Comparison of ENCODE assay signal across 20 cellular contexts in genomic region chr1:73310797-73311381, GRCh38.
"Had no signal": no experiment of that assay in that cellular context is flagged by ENCODE, and none has a peak within 500 bp of the region (broad histone marks: within the 10 kb centered on the region; RNA-seq: fewer than 3 reads in every experiment).

No MANE protein-coding gene starts in this region.

- H3K4me3 ChIP-seq: body of pancreas, SJCRH30 had no signal

- H3K4me3 Mint-ChIP-seq: activated CD8-positive, alpha-beta memory T cell treated with anti-CD3 and anti-CD28 coated beads, Interleukin-2, amount 10 ng/mL, durations not matched to agents 7 days and 5 days; activated naive CD4-positive, alpha-beta T cell treated with anti-CD3 and anti-CD28 coated beads, Interleukin-2, amount 50 U/mL, for 24 hours; activated T-cell treated with anti-CD3 and anti-CD28 coated beads, Interleukin-2, amount 50 U/mL, for 24 hours; activated T-helper 1 cell treated with anti-CD3 and anti-CD28 coated beads, Interleukin-12 subunit alpha, Interleukin-12 subunit beta, Interleukin-2, Interleukin-4 antibody, amounts not matched to agents 30 ng/mL and 10 ng/mL and 1 ng/mL, durations not matched to agents 14 hours and 24 hours and 36 hours; T-helper 1 cell treated with Interleukin-12 subunit alpha and Interleukin-12 subunit beta and Interleukin-4 antibody, amounts not matched to agents 30 μg/mL and 1 μg/mL, for 36 hours had no signal

- H3K9me3 ChIP-seq: body of pancreas, SJCRH30 had no signal

- H3K9ac ChIP-seq: KMS-11 had no signal

- DNase-seq: activated CD4-positive, alpha-beta T cell treated with anti-CD3 and anti-CD28 coated beads for 48 hours; activated CD4-positive, alpha-beta T cell treated with anti-CD3 and anti-CD28 coated beads, Interleukin-2, amount 50 U/mL, for 4 hours; activated CD4-positive, CD25-positive, alpha-beta regulatory T cell treated with anti-CD3 and anti-CD28 coated beads, Interleukin-2, amount 50 U/mL, for 72 hours; activated CD8-positive, alpha-beta memory T cell treated with anti-CD3 and anti-CD28 coated beads, Interleukin-2, amount 10 ng/mL, durations not matched to agents 7 days and 5 days; activated effector memory CD4-positive, alpha-beta T cell treated with Interleukin-2 at 50 U/mL for 16 hours; activated naive CD4-positive, alpha-beta T cell; activated T-cell treated with anti-CD3 and anti-CD28 coated beads, Interleukin-2, amount 50 U/mL, for 24 hours; aorta; body of pancreas; central memory CD4-positive, alpha-beta T cell; NCI-H1092; NCI-H1417; NCI-H1694 treated with DMSO at 0.1 percent for 48 hours; NCI-H2081; NCI-H510A treated with DMSO at 0.1 percent for 48 hours had no signal

- H3K4me1 ChIP-seq: body of pancreas, SJCRH30 had no signal

- H3K27ac ChIP-seq: body of pancreas, KMS-11, SJCRH30 had no signal

- H3K27ac Mint-ChIP-seq: activated CD8-positive, alpha-beta memory T cell treated with anti-CD3 and anti-CD28 coated beads, Interleukin-2, amount 10 ng/mL, durations not matched to agents 7 days and 5 days; activated naive CD4-positive, alpha-beta T cell treated with anti-CD3 and anti-CD28 coated beads, Interleukin-2, amount 50 U/mL, for 24 hours; activated T-cell treated with anti-CD3 and anti-CD28 coated beads, Interleukin-2, amount 50 U/mL, for 24 hours; activated T-helper 1 cell treated with anti-CD3 and anti-CD28 coated beads, Interleukin-12 subunit alpha, Interleukin-12 subunit beta, Interleukin-2, Interleukin-4 antibody, amounts not matched to agents 30 ng/mL and 10 ng/mL and 1 ng/mL, durations not matched to agents 14 hours and 24 hours and 36 hours; T-helper 1 cell treated with Interleukin-12 subunit alpha and Interleukin-12 subunit beta and Interleukin-4 antibody, amounts not matched to agents 30 μg/mL and 1 μg/mL, for 36 hours had no signal

- H3K4me1 Mint-ChIP-seq: activated CD8-positive, alpha-beta memory T cell treated with anti-CD3 and anti-CD28 coated beads, Interleukin-2, amount 10 ng/mL, durations not matched to agents 7 days and 5 days; activated naive CD4-positive, alpha-beta T cell treated with anti-CD3 and anti-CD28 coated beads, Interleukin-2, amount 50 U/mL, for 24 hours had no signal

- H3K27me3 ChIP-seq: body of pancreas had no signal

- H3K36me3 Mint-ChIP-seq: activated CD8-positive, alpha-beta memory T cell treated with anti-CD3 and anti-CD28 coated beads, Interleukin-2, amount 10 ng/mL, durations not matched to agents 7 days and 5 days; activated naive CD4-positive, alpha-beta T cell treated with anti-CD3 and anti-CD28 coated beads, Interleukin-2, amount 50 U/mL, for 24 hours had no signal

- H3K36me3 ChIP-seq: SJCRH30 had no signal

- H3K4me2 ChIP-seq: KMS-11 had no signal

- H3K27me3 Mint-ChIP-seq: activated CD8-positive, alpha-beta memory T cell treated with anti-CD3 and anti-CD28 coated beads, Interleukin-2, amount 10 ng/mL, durations not matched to agents 7 days and 5 days; activated naive CD4-positive, alpha-beta T cell treated with anti-CD3 and anti-CD28 coated beads, Interleukin-2, amount 50 U/mL, for 24 hours; activated T-cell treated with anti-CD3 and anti-CD28 coated beads, Interleukin-2, amount 50 U/mL, for 24 hours had no signal

- ATAC-seq: activated CD8-positive, alpha-beta memory T cell treated with anti-CD3 and anti-CD28 coated beads, Interleukin-2, amount 10 ng/mL, durations not matched to agents 7 days and 5 days; body of pancreas had no signal
